Comparison of ENCODE assay signal across 33 cellular contexts in genomic region chr1:231027136-231027925, GRCh38. TPM values are rescaled to one million over a fixed set of nuclear protein-coding genes. Genes with fewer than 3 reads are reported as not detected.
DNase-seq lines count a peak whose midpoint lies in the region; ATAC-seq, FAIRE-seq and TF ChIP-seq lines count a peak whose summit lies in the region.
"Had no signal": no experiment of that assay in that cellular context is flagged by ENCODE, and none has a peak within 500 bp of the region (broad histone marks: within the 10 kb centered on the region; RNA-seq: fewer than 3 reads in every experiment).

No MANE protein-coding gene starts in this region.

- DNase-seq in MV-4-11 (lab: John Stamatoyannopoulos, UW) (peak; percentile 10), K562 (ENCODE audit: extremely low read depth in 1 of 4, low spot score in 3 of 4) (no peak), iris pigment epithelial cell (ENCODE audit: low read depth) (peak; percentile 92), retinal pigment epithelial cell (ENCODE audit: low read depth) (peak; percentile 69), stomach (no peak)
- DNase-seq in central memory CD4-positive, alpha-beta T cell = no peak
- DNase-seq: activated CD4-positive, alpha-beta T cell treated with anti-CD3 and anti-CD28 coated beads for 4 hours; activated CD8-positive, alpha-beta memory T cell treated with anti-CD3 and anti-CD28 coated beads for 24 hours; activated effector memory CD4-positive, alpha-beta T cell treated with Interleukin-2 at 50 U/mL for 16 hours; activated naive CD8-positive, alpha-beta T cell treated with anti-CD3 and anti-CD28 coated beads, Interleukin-2, amount 10 ng/mL, durations not matched to agents 7 days and 5 days; activated T-cell treated with anti-CD3 and anti-CD28 coated beads for 4 hours; COR-L47; effector CD8-positive, alpha-beta T cell; foreskin fibroblast; HCEC 1CT; heart right ventricle; Kasumi-1; kidney glomerular epithelial cell; mucosa of descending colon; natural killer cell; NCI-H1417 treated with DMSO at 0.1 percent for 48 hours; NCI-H2029 treated with DMSO at 0.1 percent for 48 hours; SJCRH30; small intestine; stimulated activated CD4-positive, alpha-beta T cell treated with anti-CD3 and anti-CD28 coated beads, Interleukin-2, amount 100 ng/mL, for 24 hours; stimulated activated naive CD8-positive, alpha-beta T cell treated with anti-CD3 and anti-CD28 coated beads, Interleukin-15, amount 100 ng/mL, for 72 hours; T-helper 9 cell; tibial artery had no signal

- H3K9me3 ChIP-seq in K562 (replicated peaks; ENCODE audit: control insufficient read depth, insufficient read depth, low read depth, low read length) = no peaks in the 10 kb centered on the region
- H3K9me3 ChIP-seq in stomach = no peaks in the 10 kb centered on the region
- H3K9me3 ChIP-seq: heart right ventricle, mucosa of descending colon, SJCRH30, tibial artery had no signal

- H3K9me1 ChIP-seq in K562 (ENCODE audit: control insufficient read depth, insufficient read depth, low read length) = no peaks in the 10 kb centered on the region

- H3K27me3 ChIP-seq in K562 (ENCODE audit: control insufficient read depth in 2 of 2, insufficient read depth in 2 of 2, low read length in 2 of 2) (no peaks in the 10 kb centered on the region), stomach (no peaks in the 10 kb centered on the region)
- H3K27me3 ChIP-seq: cardiac muscle cell, SJCRH30, tibial artery had no signal

- peaks cover 43% of the 10 kb centered on the region for H3K79me2 ChIP-seq in K562 (ENCODE audit: control insufficient read depth, insufficient read depth, low read length)

- H3K36me3 ChIP-seq in K562 (ENCODE audit: control insufficient read depth, insufficient read depth, low read length) (peaks cover 26% of the 10 kb centered on the region; the same call in 2 of the 3 replicates), stomach (no peaks in the 10 kb centered on the region)
- H3K36me3 ChIP-seq: cardiac muscle cell, heart right ventricle, tibial artery had no signal

- H2AFZ ChIP-seq in K562 (ENCODE audit: low read depth, low read length) = no peak overlapping the region

- in situ Hi-C loops in K562 (cut with MboI) = no loop called here

- TF ChIP-seq RAD21 in K562 (CRISPR knock-in tag; conservative IDR thresholded peaks at IDR 0.05 in 1 of 2, IDR thresholded peaks at IDR 0.05 in 1 of 2) = no peak

- peak overlapping the region in 1 of 2 experiments; percentile 62; a peak in 1 of 4 replicates for H3K9ac ChIP-seq in K562 (ENCODE audit: insufficient read depth in 1 of 2, low read depth in 2 of 2, low read length in 2 of 2)

- H3K4me2 ChIP-seq in K562 (ENCODE audit: insufficient read depth, low read length) = no peak overlapping the region

- POLR2A ChIA-PET in K562 (lab: Yijun Ruan, JAX) = interaction anchor here (0.7 to 2.0 kb wide), 2 partner anchors 11 to 260 kb away, joined by 3 to 9 read pairs; no protein-coding TSS in a partner anchor

- BruUV-seq in K562 (replicated peaks; lab: Mats Ljungman, UMichigan) = no TSS peak

- peak; percentile 29 for FAIRE-seq in K562 (lab: Jason Lieb, UNC)
- FAIRE-seq: astrocyte, small intestine had no signal

- intact Hi-C loops in K562 (cut with micrococcal nuclease) = no loop called here
- intact Hi-C loops in stomach (cut with DNase I; ENCODE audit: low total_unique reads) = no loop called here

- H3K4me1 ChIP-seq in K562 (replicated peaks in 1 of 2; ENCODE audit: control insufficient read depth in 2 of 2, insufficient read depth in 2 of 2, low read length in 2 of 2) = peaks cover 0 to 3% of the 10 kb centered on the region in 2 experiments; a peak in 2 of 5 replicates
- H3K4me1 ChIP-seq in stomach = no peaks in the 10 kb centered on the region
- H3K4me1 ChIP-seq: SJCRH30, tibial artery had no signal

- 80% methylated on average over 23 of the region's 23 CpGs for WGBS in K562 (ENCODE audit: insufficient coverage, low coverage, missing lambda C conversion rate)
- 80 to 90% (median 84%) methylated on average over 23 of the region's 23 CpGs for WGBS in stomach, 5 donors

- TF ChIP-seq EP300 in K562 (IDR thresholded peaks at IDR 0.05; ENCODE audit: low read length) = no peak
- no peak for TF ChIP-seq EP300 in stomach (IDR thresholded peaks at IDR 0.05)

- peak; percentile 32 for ATAC-seq in K562
- ATAC-seq in HG03139 (IDR thresholded peaks at IDR 0.05; ENCODE audit: unreplicated experiment) = no peak
- ATAC-seq: mucosa of descending colon; stimulated activated naive CD8-positive, alpha-beta T cell treated with anti-CD3 and anti-CD28 coated beads, Interleukin-15, amount 100 ng/mL, for 72 hours had no signal

- no peak overlapping the region for H3K27ac ChIP-seq in K562 (ENCODE audit: extremely low read depth, low read depth, low read length)
- H3K27ac ChIP-seq in stomach = no peak overlapping the region
- H3K27ac ChIP-seq: cardiac muscle cell, coronary artery, SJCRH30, tibial artery, VCaP had no signal

- TF ChIP-seq POLR2A in K562 (conservative IDR thresholded peaks at IDR 0.05) (no peak), stomach (IDR thresholded peaks at IDR 0.05) (no peak)

- CTCF ChIA-PET in K562 (lab: Yijun Ruan, JAX; ENCODE audit: low intra/inter-chr PET ratio) = no interaction called here

- peaks cover 14% of the 10 kb centered on the region; the same call in 1 of the 2 replicates for H4K20me1 ChIP-seq in K562 (replicated peaks; ENCODE audit: control insufficient read depth, insufficient read depth, low read length)

- H3K4me3 ChIP-seq in K562 (no peak overlapping the region), retinal pigment epithelial cell (ENCODE audit: low read length) (no peak overlapping the region), stomach (no peak overlapping the region)
- H3K4me3 ChIP-seq: cardiac muscle cell, coronary artery, heart right ventricle, mucosa of descending colon, SJCRH30, tibial artery had no signal

- TF ChIP-seq CTCF in K562 (IDR thresholded peaks at IDR 0.05 in 2 of 3, conservative IDR thresholded peaks at IDR 0.05 in 1 of 3; ENCODE audit: insufficient read depth in 2 of 3, low read depth in 1 of 3, low read length in 3 of 3) = no peak
- no peak for TF ChIP-seq CTCF in retinal pigment epithelial cell (conservative IDR thresholded peaks at IDR 0.05; ENCODE audit: low read depth, low read length)
- no peak for TF ChIP-seq CTCF in stomach (IDR thresholded peaks at IDR 0.05)

RNA-seq across cellular contexts. Expression of gene FAM89A, which starts 12.7 kb away (rescaled TPM):
- total RNA-seq in K562 (2011; cell fraction: chromatin; rRNA removed; ENCODE audit: low replicate concordance) = 18.2 and 25.0 TPM in 2 replicates
- 12.5 and 13.6 TPM in 2 replicates for total RNA-seq in K562 (2011; cell fraction: nucleolus; rRNA removed)
- total RNA-seq in K562 (2011; cell fraction: nucleoplasm; rRNA removed) = 18.5 and 25.7 TPM in 2 replicates
- total RNA-seq in K562 (2014; rRNA removed) (66.2 TPM in 2 replicates), K562 (2014; rRNA removed; fragmentation: Illumina TruSeq; extraction: Trizol) (43.3 and 43.5 TPM in 2 replicates), K562 (2015; rRNA removed; fragmentation: Illumina TruSeq; extraction: Trizol) (25.1 and 29.3 TPM in 2 replicates), K562 (2021) (56.5 and 56.9 TPM in 2 replicates), stomach (10 to 100 TPM in 3 of 5 donors, 1 to 10 TPM in 1, under 1 TPM in 1; 0.89 to 28.0 (median 12.1) TPM)
- polyA plus RNA-seq in K562 (2011; rRNA removed) (25.6 and 45.4 TPM in 2 replicates), K562 (2014; fragmentation: Illumina TruSeq; extraction: Trizol) (41.0 and 42.1 TPM in 2 replicates), K562 (2014; fragmentation: Nextera tagmentation; extraction: Ambion mirVana) (10 to 100 TPM in 1 of 2 experiments, 1 to 10 TPM in 1; 8.7 to 13.3 TPM), K562 (2014; rRNA removed) (54.5 and 56.0 TPM in 2 replicates), stomach (10 to 100 TPM in 2 of 3 donors, 1 to 10 TPM in 1; 7.9 to 31.9 (median 29.3) TPM)
- polyA plus RNA-seq in K562 (2011; cell fraction: cytosol; rRNA removed) = 26.9 and 37.2 TPM in 2 replicates
- 11.3 and 14.9 TPM in 2 replicates for polyA plus RNA-seq in K562 (2011; cell fraction: nucleus; rRNA removed)
- polyA plus RNA-seq in K562 (2012) = 41.1 and 110 TPM in 2 replicates
- 21.1 and 30.9 TPM in 2 replicates for polyA minus RNA-seq in K562 (2011; rRNA and poly(A)+ RNA removed)
- polyA minus RNA-seq in K562 (2011; cell fraction: cytosol; rRNA and poly(A)+ RNA removed) = 6.7 and 15.0 TPM in 2 replicates
- 8.4 and 9.6 TPM in 2 replicates for polyA minus RNA-seq in K562 (2011; cell fraction: nucleus; rRNA and poly(A)+ RNA removed)

RNA-seq across cellular contexts. Expression of gene ARV1, which starts 48.4 kb away (rescaled TPM):
- total RNA-seq in K562 (2011; cell fraction: chromatin; rRNA removed; ENCODE audit: low replicate concordance) = 34.0 and 60.9 TPM in 2 replicates
- total RNA-seq in K562 (2011; cell fraction: nucleolus; rRNA removed) = 35.9 and 44.0 TPM in 2 replicates
- total RNA-seq in K562 (2011; cell fraction: nucleoplasm; rRNA removed) = 68.0 and 76.8 TPM in 2 replicates
- 54.8 and 66.6 TPM in 2 replicates for total RNA-seq in K562 (2014; rRNA removed)
- total RNA-seq in K562 (2014; rRNA removed; fragmentation: Illumina TruSeq; extraction: Trizol) = 85.3 and 92.3 TPM in 2 replicates
- total RNA-seq in K562 (2015; rRNA removed; fragmentation: Illumina TruSeq; extraction: Trizol) = 70.0 and 74.0 TPM in 2 replicates
- 63.5 and 65.5 TPM in 2 replicates for total RNA-seq in K562 (2021)
- polyA plus RNA-seq in K562 (2011; rRNA removed) = 101 and 139 TPM in 2 replicates
- polyA plus RNA-seq in K562 (2011; cell fraction: cytosol; rRNA removed) = 40.2 and 61.9 TPM in 2 replicates
- polyA plus RNA-seq in K562 (2011; cell fraction: nucleus; rRNA removed) = 45.5 and 69.3 TPM in 2 replicates
- polyA plus RNA-seq in K562 (2012) = 68.8 and 104 TPM in 2 replicates
- 110 and 129 TPM in 2 replicates for polyA plus RNA-seq in K562 (2014; fragmentation: Illumina TruSeq; extraction: Trizol)
- polyA plus RNA-seq in K562 (2014; fragmentation: Nextera tagmentation; extraction: Ambion mirVana) = 10 to 100 TPM; 61.9 to 71.0 TPM
- polyA plus RNA-seq in K562 (2014; rRNA removed) = 117 and 128 TPM in 2 replicates
- polyA minus RNA-seq in K562 (2011; rRNA and poly(A)+ RNA removed) = 49.0 and 59.1 TPM in 2 replicates
- polyA minus RNA-seq in K562 (2011; cell fraction: cytosol; rRNA and poly(A)+ RNA removed) = 18.5 and 25.1 TPM in 2 replicates
- 12.0 and 15.7 TPM in 2 replicates for polyA minus RNA-seq in K562 (2011; cell fraction: nucleus; rRNA and poly(A)+ RNA removed)
- 10 to 100 TPM; 11.0 to 29.8 (median 13.9) TPM for total RNA-seq in stomach
- 10 to 100 TPM; 18.7 to 38.8 (median 18.9) TPM for polyA plus RNA-seq in stomach

RNA-seq across cellular contexts. Expression of gene TTC13, which starts 48.7 kb away (rescaled TPM):
- 12.9 and 36.9 TPM in 2 replicates for total RNA-seq in K562 (2011; cell fraction: chromatin; rRNA removed; ENCODE audit: low replicate concordance)
- 7.5 and 12.8 TPM in 2 replicates for total RNA-seq in K562 (2011; cell fraction: nucleolus; rRNA removed)
- total RNA-seq in K562 (2011; cell fraction: nucleoplasm; rRNA removed) = 15.6 and 17.7 TPM in 2 replicates
- total RNA-seq in K562 (2014; rRNA removed) = 6.2 and 7.9 TPM in 2 replicates
- 7.6 and 9.1 TPM in 2 replicates for total RNA-seq in K562 (2014; rRNA removed; fragmentation: Illumina TruSeq; extraction: Trizol)
- 9.0 and 12.2 TPM in 2 replicates for total RNA-seq in K562 (2015; rRNA removed; fragmentation: Illumina TruSeq; extraction: Trizol)
- total RNA-seq in K562 (2021) = 10.9 and 12.3 TPM in 2 replicates
- polyA plus RNA-seq in K562 (2011; rRNA removed) = 7.4 and 9.6 TPM in 2 replicates
- polyA plus RNA-seq in K562 (2011; cell fraction: cytosol; rRNA removed) = 2.2 and 2.5 TPM in 2 replicates
- 23.4 and 28.7 TPM in 2 replicates for polyA plus RNA-seq in K562 (2011; cell fraction: nucleus; rRNA removed)
- polyA plus RNA-seq in K562 (2012) = 8.7 and 13.9 TPM in 2 replicates
- polyA plus RNA-seq in K562 (2014; fragmentation: Illumina TruSeq; extraction: Trizol) = 10.4 and 13.8 TPM in 2 replicates
- polyA plus RNA-seq in K562 (2014; fragmentation: Nextera tagmentation; extraction: Ambion mirVana) = 1 to 10 TPM; 1.7 to 2.2 TPM
- 9.6 and 11.4 TPM in 2 replicates for polyA plus RNA-seq in K562 (2014; rRNA removed)
- 13.1 and 17.5 TPM in 2 replicates for polyA minus RNA-seq in K562 (2011; rRNA and poly(A)+ RNA removed)
- 4.4 and 6.1 TPM in 2 replicates for polyA minus RNA-seq in K562 (2011; cell fraction: cytosol; rRNA and poly(A)+ RNA removed)
- polyA minus RNA-seq in K562 (2011; cell fraction: nucleus; rRNA and poly(A)+ RNA removed) = 21.4 and 25.0 TPM in 2 replicates
- total RNA-seq in stomach = 100 to 1,000 TPM in 1 of 5 donors, 10 to 100 TPM in 4; 23.9 to 117 (median 53.3) TPM
- 1 to 10 TPM; 2.1 to 9.3 (median 3.9) TPM for polyA plus RNA-seq in stomach

Comparison
In these comparisons a context has a peak if more than half of its experiments do, and no peak if none do; other contexts are left out.
1. DNase-seq: peak in MV-4-11 (single experiment), iris pigment epithelial cell (single experiment) and retinal pigment epithelial cell (single experiment); none in K562 (0 of 4), stomach (single experiment) and central memory CD4-positive, alpha-beta T cell (single experiment).